In the genomic region with DNA sequence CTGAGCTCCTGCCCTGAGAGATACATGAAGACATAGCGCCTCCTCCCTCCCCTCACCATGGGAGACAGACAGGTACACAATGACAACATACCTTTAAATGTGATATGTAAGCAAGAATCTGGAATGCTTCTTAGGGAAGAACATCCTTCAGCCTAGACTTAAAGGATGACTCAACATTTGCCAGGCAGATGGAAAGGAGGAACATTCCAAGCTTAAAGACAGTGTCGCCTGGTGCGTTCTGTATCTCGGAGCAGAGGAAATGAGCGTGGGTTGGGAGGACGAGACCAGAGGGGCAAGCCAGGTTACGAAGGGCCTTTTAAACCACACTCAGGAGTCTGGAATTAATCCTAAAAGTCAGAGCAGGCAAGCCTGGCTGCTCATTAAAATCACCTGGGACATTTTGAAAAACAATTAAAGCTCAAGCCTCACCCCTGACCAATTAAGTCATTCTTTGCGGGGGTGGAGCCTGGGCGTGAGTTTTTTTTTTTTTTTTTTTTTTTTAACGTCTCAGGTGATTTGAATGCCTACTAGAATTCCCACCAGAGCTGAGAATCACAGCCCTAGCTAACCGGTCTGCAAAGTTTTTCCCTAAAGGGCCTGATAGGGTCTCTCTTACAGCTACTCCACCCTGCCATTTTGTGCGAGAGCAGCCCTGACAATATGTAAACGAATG, we compare ENCODE assay signal across 14 cellular contexts.
DNase-seq lines count a peak whose midpoint lies in the region; ATAC-seq, FAIRE-seq and TF ChIP-seq lines count a peak whose summit lies in the region.
"Had no signal": no experiment of that assay in that cellular context is flagged by ENCODE, and none has a peak within 500 bp of the region (broad histone marks: within the 10 kb centered on the region; RNA-seq: fewer than 3 reads in every experiment).

No MANE protein-coding gene starts in this region.

- H3K9me3 ChIP-seq in K562 (replicated peaks; ENCODE audit: control insufficient read depth, insufficient read depth, low read depth, low read length) (no peaks in the 10 kb centered on the region), iPS-20b (ENCODE audit: insufficient read depth, low read depth, low read length) (no peaks in the 10 kb centered on the region), MG63 (0 out of 2 replicates have a peak, but pooled peaks cover 2% of the 10 kb centered on the region)
- H3K9me3 ChIP-seq: BLaER1 treated with 17β-estradiol and CSF1 and Interleukin-3, amounts not matched to agents 10 nM and 100 nM; pancreas had no signal

- H2AFZ ChIP-seq in ACC112 (ENCODE audit: low read length, unreplicated experiment) (peak overlapping the region; percentile 98), K562 (ENCODE audit: low read depth, low read length) (no peak overlapping the region)

- no peak overlapping the region for H3K4me2 ChIP-seq in K562 (ENCODE audit: insufficient read depth, low read length)
- H3K4me2 ChIP-seq: BLaER1 treated with 17β-estradiol and CSF1 and Interleukin-3, amounts not matched to agents 10 nM and 100 nM had no signal

- TF ChIP-seq EP300 in K562 (IDR thresholded peaks at IDR 0.05; ENCODE audit: low read length): no peak

- H3K4me1 ChIP-seq in ACC112 (ENCODE audit: control insufficient read depth, insufficient read depth, low read length, unreplicated experiment) (peaks cover 26% of the 10 kb centered on the region), K562 (replicated peaks in 1 of 2; ENCODE audit: control insufficient read depth in 2 of 2, insufficient read depth in 2 of 2, low read length in 2 of 2) (no peaks in the 10 kb centered on the region), iPS-20b (ENCODE audit: insufficient read depth, low read length) (peaks cover 14% of the 10 kb centered on the region)
- H3K4me1 ChIP-seq: pancreas had no signal

- no peaks in the 10 kb centered on the region for H4K20me1 ChIP-seq in K562 (replicated peaks; ENCODE audit: control insufficient read depth, insufficient read depth, low read length)
- H4K20me1 ChIP-seq: BLaER1 treated with 17β-estradiol and CSF1 and Interleukin-3, amounts not matched to agents 10 nM and 100 nM had no signal

- no peak for TF ChIP-seq RAD21 in K562 (CRISPR knock-in tag; conservative IDR thresholded peaks at IDR 0.05 in 1 of 2, IDR thresholded peaks at IDR 0.05 in 1 of 2)

- no peak for FAIRE-seq in K562 (lab: Jason Lieb, UNC)
- FAIRE-seq: GM12878, pancreas had no signal

- H3K4me3 ChIP-seq in ACC112 (ENCODE audit: low read depth, low read length) (peak overlapping the region; percentile 33; the same call in 1 of the 2 replicates), K562 (no peak overlapping the region), iPS-20b (ENCODE audit: low read length) (peak overlapping the region; percentile 4; the same call in 1 of the 2 replicates), MG63 (no peak overlapping the region)
- H3K4me3 ChIP-seq: BLaER1 treated with 17β-estradiol and CSF1 and Interleukin-3, amounts not matched to agents 10 nM and 100 nM; GM12878; pancreas had no signal

- H3K27me3 ChIP-seq in ACC112 (ENCODE audit: insufficient read depth, low read length): no peaks in the 10 kb centered on the region
- no peaks in the 10 kb centered on the region for H3K27me3 ChIP-seq in K562 (ENCODE audit: control insufficient read depth in 2 of 2, insufficient read depth in 2 of 2, low read length in 2 of 2)
- H3K27me3 ChIP-seq in iPS-20b (ENCODE audit: insufficient read depth, low read length): no peaks in the 10 kb centered on the region
- H3K27me3 ChIP-seq in MG63: no peaks in the 10 kb centered on the region
- H3K27me3 ChIP-seq: BLaER1 treated with 17β-estradiol and CSF1 and Interleukin-3, amounts not matched to agents 10 nM and 100 nM; pancreas had no signal

- H3K9ac ChIP-seq in K562 (ENCODE audit: insufficient read depth in 1 of 2, low read depth in 2 of 2, low read length in 2 of 2) (no peak overlapping the region), iPS-20b (ENCODE audit: low read depth, low read length) (no peak overlapping the region)
- H3K9ac ChIP-seq: BLaER1 treated with 17β-estradiol and CSF1 and Interleukin-3, amounts not matched to agents 10 nM and 100 nM had no signal

- in situ Hi-C loops in K562 (cut with MboI): no loop called here

- BruUV-seq in K562 (replicated peaks; lab: Mats Ljungman, UMichigan): no TSS peak

- POLR2A ChIA-PET in K562 (lab: Yijun Ruan, JAX): interaction anchor here (0.6 kb wide), 2 partner anchors 127 to 394 kb away, joined by 3 read pairs; no protein-coding TSS in a partner anchor

- H3K36me3 ChIP-seq in ACC112 (ENCODE audit: insufficient read depth, low read length) (no peaks in the 10 kb centered on the region), K562 (ENCODE audit: control insufficient read depth, insufficient read depth, low read length) (no peaks in the 10 kb centered on the region), iPS-20b (ENCODE audit: insufficient read depth, low read depth, low read length) (no peaks in the 10 kb centered on the region), MG63 (no peaks in the 10 kb centered on the region)
- H3K36me3 ChIP-seq: BLaER1 treated with 17β-estradiol and CSF1 and Interleukin-3, amounts not matched to agents 10 nM and 100 nM; pancreas had no signal

- DNase-seq in HT-29 (ENCODE audit: low spot score): peak; percentile 41
- no peak for DNase-seq in K562 (ENCODE audit: extremely low read depth in 1 of 4, low spot score in 3 of 4)
- DNase-seq in central memory CD4-positive, alpha-beta T cell: no peak
- no peak for DNase-seq in nucleus accumbens (lab: John Stamatoyannopoulos, UW)
- no peak for DNase-seq in NCI-H1105 (lab: John Stamatoyannopoulos, UW)
- no peak for DNase-seq in MG63
- DNase-seq: cortex of kidney, NCI-H1092, pancreas had no signal

- ATAC-seq in K562: no peak
- ATAC-seq: activated T-helper 17 cell treated with anti-CD3 and anti-CD28 coated beads, Interleukin-2, amount 50 U/mL, for 72 hours; GM12878; pancreas had no signal

- H3K9me1 ChIP-seq in K562 (ENCODE audit: control insufficient read depth, insufficient read depth, low read length): no peaks in the 10 kb centered on the region

- WGBS in K562 (ENCODE audit: insufficient coverage, low coverage, missing lambda C conversion rate): 4% methylated on average over 10 of the region's 13 CpGs

- no peak for TF ChIP-seq CTCF in K562 (IDR thresholded peaks at IDR 0.05 in 2 of 3, conservative IDR thresholded peaks at IDR 0.05 in 1 of 3; ENCODE audit: insufficient read depth in 2 of 3, low read depth in 1 of 3, low read length in 3 of 3)

- H3K79me2 ChIP-seq in ACC112 (ENCODE audit: control insufficient read depth, insufficient read depth, low read length, unreplicated experiment) (no peaks in the 10 kb centered on the region), K562 (ENCODE audit: control insufficient read depth, insufficient read depth, low read length) (no peaks in the 10 kb centered on the region)

- peak overlapping the region; percentile 64 for H3K27ac ChIP-seq in ACC112 (ENCODE audit: low read depth, low read length)
- H3K27ac ChIP-seq in K562 (ENCODE audit: extremely low read depth, low read depth, low read length): no peak overlapping the region
- no peak overlapping the region for H3K27ac ChIP-seq in iPS-20b (ENCODE audit: low read length)
- H3K27ac ChIP-seq: BLaER1 treated with 17β-estradiol and CSF1 and Interleukin-3, amounts not matched to agents 10 nM and 100 nM; pancreas had no signal

- intact Hi-C loops in K562 (cut with micrococcal nuclease): no loop called here

- no peak for TF ChIP-seq POLR2A in K562 (conservative IDR thresholded peaks at IDR 0.05)

- CTCF ChIA-PET in K562 (lab: Yijun Ruan, JAX; ENCODE audit: low intra/inter-chr PET ratio): no interaction called here

TF ChIP-seq in K562, 482 proteins besides CTCF, POLR2A, EP300 and RAD21:
- TF ChIP-seq ZNF124 (CRISPR knock-in tag; IDR thresholded peaks at IDR 0.05): no peak
- TF ChIP-seq ZNF384 (IDR thresholded peaks at IDR 0.05; ENCODE audit: low read depth, low read length): peak; percentile 37; the same call in 1 of the 2 replicates
- no peak for TF ChIP-seq MIER1 (IDR thresholded peaks at IDR 0.05; ENCODE audit: low read depth)
- no peak for TF ChIP-seq ZNF274 (IDR thresholded peaks at IDR 0.05; ENCODE audit: borderline replicate concordance, low read depth, low read length)

Comparison
In these comparisons a context has a peak if more than half of its experiments do, and no peak if none do; other contexts are left out.
1. H3K4me3 ChIP-seq: peak in ACC112 (single experiment) and iPS-20b (single experiment); none in K562 (single experiment) and MG63 (single experiment).